8 cellular contexts compared by ENCODE assay signal in the genomic region with DNA sequence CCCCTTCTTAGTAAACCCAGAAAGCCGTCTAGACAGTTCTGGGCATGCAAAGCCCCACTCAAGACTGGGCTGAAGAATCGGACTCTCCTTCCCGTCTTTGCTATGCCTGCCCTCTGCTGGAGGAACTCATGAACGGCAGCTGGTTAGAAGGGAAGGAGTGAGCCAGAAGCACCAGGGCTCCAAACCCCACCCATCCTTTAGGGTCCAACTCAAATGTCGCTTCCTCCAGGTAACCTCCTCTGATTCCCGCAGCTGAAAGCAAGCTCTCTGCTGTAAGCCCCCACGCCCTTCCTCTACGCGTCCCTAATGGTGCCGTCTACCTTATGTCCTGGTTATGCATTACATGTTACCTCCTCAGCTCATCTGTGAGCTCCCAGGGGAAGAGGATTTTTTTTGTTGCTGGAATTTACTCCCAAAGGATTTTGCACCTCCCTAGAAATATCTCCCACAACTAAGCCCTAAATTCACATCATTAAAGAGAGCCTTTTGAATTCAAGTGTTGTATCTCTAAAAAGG. TPM values are rescaled to one million over a fixed set of nuclear protein-coding genes. Genes with fewer than 3 reads are reported as not detected.
DNase-seq lines count a peak whose midpoint lies in the region; ATAC-seq and TF ChIP-seq lines count a peak whose summit lies in the region.

No MANE protein-coding gene starts in this region.

- no peak overlapping the region for H3K27ac ChIP-seq in HL-60 (replicated peaks)

- peaks cover 2% of the 10 kb centered on the region for H3K27me3 ChIP-seq in HL-60 (ENCODE audit: insufficient read depth, poor library complexity, severe bottlenecking)

- peak; percentile 35 to 68 for DNase-seq in HL-60 (ENCODE audit: low read depth in 1 of 2, low spot score in 1 of 2)
- DNase-seq in NCI-H748 treated with DMSO at 0.1 percent for 48 hours (lab: John Stamatoyannopoulos, UW): peak; percentile 82
- peak; percentile 75 to 82 for DNase-seq in activated CD4-positive, alpha-beta T cell treated with anti-CD3 and anti-CD28 coated beads, Interleukin-2, amount 50 U/mL, for 48 hours
- DNase-seq in effector CD4-positive, alpha-beta T cell: peak; percentile 61
- DNase-seq in lung microvascular endothelial cell (ENCODE audit: low read depth in 2 of 2): peak; percentile 71 to 84
- DNase-seq in stimulated activated CD8-positive, alpha-beta memory T cell treated with anti-CD3 and anti-CD28 coated beads, Interleukin-15, amount 100 ng/mL, for 1 hour (ENCODE audit: low read depth): peak; percentile 59

- no peak for ATAC-seq in GM21423 (IDR thresholded peaks at IDR 0.05; ENCODE audit: unreplicated experiment)

- H3K4me3 ChIP-seq in GM12875 (ENCODE audit: low read depth, low read length) (no peak overlapping the region), HL-60 (replicated peaks; ENCODE audit: insufficient read depth, low read length) (no peak overlapping the region)

- peak; percentile 88 for TF ChIP-seq CTCF in GM12875 (IDR thresholded peaks at IDR 0.05; ENCODE audit: borderline replicate concordance, insufficient read depth, low read depth, low read length)
- TF ChIP-seq CTCF in HL-60 (IDR thresholded peaks at IDR 0.05; ENCODE audit: insufficient read depth, low read length): peak; percentile 87

RNA-seq across cellular contexts. Expression of gene SCN8A, which starts 59.0 kb away (rescaled TPM):
- total RNA-seq in lung microvascular endothelial cell: under 0.01 and 0.44 TPM in 2 replicates
